ENCODE assay signal across 9 cellular contexts in the genomic region with DNA sequence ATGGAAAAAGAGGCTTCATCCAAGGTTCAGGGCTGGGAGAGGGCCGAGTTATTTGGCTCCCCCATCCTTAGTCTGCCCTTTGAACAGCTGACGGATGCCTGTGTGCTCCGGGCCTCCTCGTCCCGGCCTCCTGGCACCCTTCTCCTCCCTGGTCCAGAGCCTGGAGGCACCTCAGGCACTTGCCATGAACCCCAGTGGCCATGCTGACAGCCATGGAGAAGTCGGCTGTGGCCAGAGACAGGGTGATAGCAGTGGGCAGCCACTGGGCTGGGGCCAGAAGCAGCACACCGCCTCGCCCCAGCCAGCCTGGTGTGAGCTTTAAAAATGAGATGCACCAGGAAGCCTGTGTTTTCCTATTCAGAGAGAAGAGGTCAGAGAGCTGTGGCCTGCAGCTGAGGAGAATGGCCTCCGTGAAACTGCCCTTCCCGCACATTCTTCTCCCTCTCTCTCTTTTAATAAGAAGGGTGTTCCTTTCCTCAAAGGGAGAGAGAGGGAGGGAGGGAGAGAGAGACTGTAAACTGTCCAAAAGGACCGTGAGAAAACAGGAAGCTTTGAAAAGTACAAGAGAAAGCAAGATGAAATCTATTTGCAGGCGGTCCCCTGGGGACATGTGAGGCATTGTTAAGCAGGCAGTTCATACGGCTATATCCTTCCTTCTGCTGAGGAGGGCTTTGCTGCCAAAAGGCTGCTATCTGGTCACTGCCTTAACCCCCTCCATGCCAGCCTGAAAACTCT. TPM values are rescaled to one million over a fixed set of nuclear protein-coding genes. Genes with fewer than 3 reads are reported as not detected.
DNase-seq lines count a peak whose midpoint lies in the region; ATAC-seq and TF ChIP-seq lines count a peak whose summit lies in the region.
"Had no signal": no experiment of that assay in that cellular context is flagged by ENCODE, and none has a peak within 500 bp of the region (broad histone marks: within the 10 kb centered on the region; RNA-seq: fewer than 3 reads in every experiment).

No MANE protein-coding gene starts in this region.

- H3K27ac Mint-ChIP-seq in type B pancreatic cell, result peak overlapping the region; percentile 16

- dilution Hi-C loops in mammary epithelial cell (cut with HindIII; ENCODE audit: low sequenced_read_pairs), result no loop called here

- H3K36me3 ChIP-seq in mammary epithelial cell (ENCODE audit: insufficient read depth, low read length) (no peaks in the 10 kb centered on the region), right lobe of liver (no peaks in the 10 kb centered on the region)

- CTCF ChIA-PET in mammary epithelial cell (lab: Charles Lee; ENCODE audit: low non-redundant PET), result no interaction called here

- 10% methylated on average over 8 of the region's 13 CpGs for WGBS in mammary epithelial cell (ENCODE audit: low coverage, missing lambda C conversion rate)
- 65% methylated on average over 10 of the region's 13 CpGs for WGBS in right lobe of liver (ENCODE audit: insufficient coverage, low coverage, low lambda C conversion rate, missing lambda C conversion rate)

- in situ Hi-C loops in mammary epithelial cell (cut with MboI; ENCODE audit: low sequenced_read_pairs in 2 of 2), result no loop called here

- H3K27ac ChIP-seq in mammary epithelial cell (ENCODE audit: insufficient read depth, low read depth, low read length), result peak overlapping the region; percentile 46
- H3K27ac ChIP-seq in right lobe of liver, result peak overlapping the region; percentile 20 to 76 (median 53)

- no peaks in the 10 kb centered on the region for H4K20me1 ChIP-seq in mammary epithelial cell (ENCODE audit: insufficient read depth, low read length)

- intact Hi-C loops in mammary epithelial cell (cut with micrococcal nuclease) (no loop called here), right lobe of liver (cut with DNase I) (no loop called here)

- BruUV-seq in mammary epithelial cell (replicated peaks; lab: Mats Ljungman, UMichigan), result no TSS peak

- H3K36me3 Mint-ChIP-seq in type B pancreatic cell, result no peaks in the 10 kb centered on the region

- H3K9ac ChIP-seq in mammary epithelial cell (ENCODE audit: insufficient read depth, low read length), result no peak overlapping the region

- peak overlapping the region; percentile 39 for H3K4me3 Mint-ChIP-seq in type B pancreatic cell

- TF ChIP-seq CTCF in AG09319 (IDR thresholded peaks at IDR 0.05; ENCODE audit: low read depth, low read length) (no peak), mammary epithelial cell (conservative IDR thresholded peaks at IDR 0.05 in 1 of 2, IDR thresholded peaks at IDR 0.05 in 1 of 2; ENCODE audit: extremely low read depth in 1 of 2, insufficient read depth in 1 of 2, low read depth in 1 of 2, low read length in 2 of 2) (no peak), right lobe of liver (IDR thresholded peaks at IDR 0.05) (no peak), type B pancreatic cell (conservative IDR thresholded peaks at IDR 0.05) (no peak)

- peaks cover 6% of the 10 kb centered on the region for H3K9me3 Mint-ChIP-seq in type B pancreatic cell

- no peak for TF ChIP-seq POLR2A in right lobe of liver (IDR thresholded peaks at IDR 0.05)

- H3K9me3 ChIP-seq in mammary epithelial cell (replicated peaks; ENCODE audit: insufficient read depth, low read length) (no peaks in the 10 kb centered on the region), right lobe of liver (no peaks in the 10 kb centered on the region)

- H3K4me3 ChIP-seq in mammary epithelial cell (replicated peaks in 1 of 3; ENCODE audit: insufficient read depth in 1 of 3, low read depth in 2 of 3, low read length in 3 of 3), result no peak overlapping the region
- no peak overlapping the region for H3K4me3 ChIP-seq in right lobe of liver

- H3K27me3 Mint-ChIP-seq in type B pancreatic cell, result no peaks in the 10 kb centered on the region

- no peaks in the 10 kb centered on the region for H3K79me2 ChIP-seq in mammary epithelial cell (ENCODE audit: insufficient read depth, low read length)

- ATAC-seq in GM19463 (IDR thresholded peaks at IDR 0.05; ENCODE audit: unreplicated experiment) (peak; percentile 83), HG03575 (IDR thresholded peaks at IDR 0.05; ENCODE audit: extremely low read depth, insufficient number of reproducible peaks, low FRiP score, unreplicated experiment) (peak; percentile 62), right lobe of liver (peak; percentile 69 to 78 (median 74))

- H3K4me1 ChIP-seq in mammary epithelial cell (ENCODE audit: insufficient read depth, low read length), result peaks cover 15% of the 10 kb centered on the region
- peaks cover 0 to 10% (median 4%) of the 10 kb centered on the region in 4 donors for H3K4me1 ChIP-seq in right lobe of liver

- H3K27me3 ChIP-seq in mammary epithelial cell (ENCODE audit: insufficient read depth, low read length), result no peaks in the 10 kb centered on the region
- H3K27me3 ChIP-seq in right lobe of liver, result no peaks in the 10 kb centered on the region

- peak overlapping the region; percentile 47 for H3K4me2 ChIP-seq in mammary epithelial cell (ENCODE audit: insufficient read depth, low read depth, low read length)

- DNase-seq in AG09319 (ENCODE audit: extremely low read depth, low read depth), result peak; percentile 83
- no peak for DNase-seq in mammary epithelial cell
- DNase-seq in right lobe of liver, result peak; percentile 35 to 56 (median 49)
- no peak for DNase-seq in type B pancreatic cell (ENCODE audit: extremely low spot score, unreplicated experiment)
- DNase-seq in NCI-H2029 (lab: John Stamatoyannopoulos, UW), result no peak
- no peak for DNase-seq in NCI-H748 treated with DMSO at 0.1 percent for 48 hours (lab: John Stamatoyannopoulos, UW)

- peak overlapping the region; percentile 94 for H2AFZ ChIP-seq in mammary epithelial cell (ENCODE audit: low read depth, low read length)

- peaks cover 21% of the 10 kb centered on the region for H3K4me1 Mint-ChIP-seq in type B pancreatic cell (ENCODE audit: unreplicated experiment)

RNA-seq across cellular contexts. Expression of gene ZNF366, which starts 55.3 kb away (rescaled TPM):
- total RNA-seq in mammary epithelial cell (not detected), right lobe of liver (1 to 10 TPM in 3 of 6 experiments, under 1 TPM in 3; 0.77 to 2.3 (median 1.2) TPM), type B pancreatic cell (ENCODE audit: low replicate concordance) (not detected in 2 replicates)
- polyA plus RNA-seq in mammary epithelial cell, result not detected
- not detected for polyA minus RNA-seq in mammary epithelial cell
- total RNA-seq: epithelial cell of proximal tubule had no signal

Comparison
In these comparisons a context has a peak if more than half of its experiments do, and no peak if none do; other contexts are left out.
1. DNase-seq: peak in AG09319 (single experiment) and right lobe of liver (3 of 3); none in mammary epithelial cell (single experiment), type B pancreatic cell (single experiment), NCI-H2029 (single experiment) and NCI-H748 treated with DMSO at 0.1 percent for 48 hours (single experiment).
2. Peak in every context shown above with its lines, with median percentiles within 50 percentile points of each other: ATAC-seq.